Comparison of ENCODE assay signal across 9 cellular contexts in genomic region chr17:58710948-58711552, GRCh38. TPM values are rescaled to one million over a fixed set of nuclear protein-coding genes. Genes with fewer than 3 reads are reported as not detected.
DNase-seq lines count a peak whose midpoint lies in the region; ATAC-seq and TF ChIP-seq lines count a peak whose summit lies in the region.
"Had no signal": no experiment of that assay in that cellular context is flagged by ENCODE, and none has a peak within 500 bp of the region (broad histone marks: within the 10 kb centered on the region; RNA-seq: fewer than 3 reads in every experiment).

No MANE protein-coding gene starts in this region.

- H4K20me1 ChIP-seq in GM23338 (replicated peaks; ENCODE audit: insufficient read depth) = no peaks in the 10 kb centered on the region

- no peaks in the 10 kb centered on the region for H3K9me3 ChIP-seq in CD8-positive, alpha-beta memory T cell (ENCODE audit: low read length)

- H3K27ac ChIP-seq in CD8-positive, alpha-beta memory T cell (ENCODE audit: low read depth, low read length) = no peak overlapping the region
- no peak overlapping the region for H3K27ac ChIP-seq in GM23338 (ENCODE audit: low read depth)

- H3K9me2 ChIP-seq in GM23338 (ENCODE audit: insufficient read depth) = no peaks in the 10 kb centered on the region

- no peaks in the 10 kb centered on the region for H3K27me3 ChIP-seq in CD8-positive, alpha-beta memory T cell (ENCODE audit: insufficient read depth, low read length, poor library complexity, severe bottlenecking)
- no peaks in the 10 kb centered on the region for H3K27me3 ChIP-seq in GM23338 (ENCODE audit: insufficient read depth)

- no peaks in the 10 kb centered on the region for H3K4me1 ChIP-seq in CD8-positive, alpha-beta memory T cell (ENCODE audit: insufficient read depth, low read length)
- no peaks in the 10 kb centered on the region for H3K4me1 ChIP-seq in GM23338 (ENCODE audit: insufficient read depth)

- ATAC-seq in GM23338 (no peak; the same call in 2 of the 3 replicates), HG02970 (IDR thresholded peaks at IDR 0.05; ENCODE audit: low FRiP score, unreplicated experiment) (no peak), GM21381 (IDR thresholded peaks at IDR 0.05; ENCODE audit: unreplicated experiment) (no peak)
- ATAC-seq: T-helper 17 cell had no signal

- no peak overlapping the region for H2AFZ ChIP-seq in GM23338

- POLR2A ChIA-PET in CD8-positive, alpha-beta memory T cell (lab: Charles Lee) = no interaction called here

- no peaks in the 10 kb centered on the region for H3K36me3 ChIP-seq in CD8-positive, alpha-beta memory T cell (ENCODE audit: insufficient read depth, low read length)
- H3K36me3 ChIP-seq in GM23338 (ENCODE audit: insufficient read depth) = no peaks in the 10 kb centered on the region

- CTCF ChIA-PET in CD8-positive, alpha-beta memory T cell (lab: Charles Lee) = interaction anchor here (0.6 to 1.6 kb wide), 6 partner anchors 10 to 294 kb away, joined by 3 to 5 read pairs (median 3); no protein-coding TSS in a partner anchor

- no peaks in the 10 kb centered on the region for H3K79me2 ChIP-seq in GM23338 (replicated peaks; ENCODE audit: insufficient read depth)

- H3K27me3 Mint-ChIP-seq in CD8-positive, alpha-beta memory T cell = no peaks in the 10 kb centered on the region
- no peaks in the 10 kb centered on the region for H3K27me3 Mint-ChIP-seq in GM23338 (ENCODE audit: insufficient read depth, low read depth, poor library complexity)
- H3K27me3 Mint-ChIP-seq: T-helper 17 cell had no signal

- peaks cover 4 to 45% (median 6%) of the 10 kb centered on the region in 3 donors for H3K36me3 Mint-ChIP-seq in CD8-positive, alpha-beta memory T cell
- no peaks in the 10 kb centered on the region; the same call in 2 of the 3 replicates for H3K36me3 Mint-ChIP-seq in GM23338 (ENCODE audit: low read depth)

- no peak overlapping the region for H3K27ac Mint-ChIP-seq in CD8-positive, alpha-beta memory T cell
- H3K27ac Mint-ChIP-seq in GM23338 = no peak overlapping the region
- H3K27ac Mint-ChIP-seq: T-helper 17 cell had no signal

- no peak overlapping the region for H3K4me2 ChIP-seq in GM23338

- no peaks in the 10 kb centered on the region for H3K9me3 Mint-ChIP-seq in CD8-positive, alpha-beta memory T cell
- no peaks in the 10 kb centered on the region for H3K9me3 Mint-ChIP-seq in GM23338

- no peaks in the 10 kb centered on the region for H3F3A ChIP-seq in GM23338 (replicated peaks; ENCODE audit: low read depth)

- H3K4me3 Mint-ChIP-seq in CD8-positive, alpha-beta memory T cell = no peak overlapping the region
- H3K4me3 Mint-ChIP-seq in GM23338 = no peak overlapping the region
- H3K4me3 Mint-ChIP-seq: T-helper 17 cell had no signal

- DNase-seq in CD8-positive, alpha-beta memory T cell = peak in 4 of 5 donors; percentile 3 to 48 (median 20)
- DNase-seq in GM23338 (ENCODE audit: low spot score) = peak; percentile 90
- peak; percentile 48 for DNase-seq in NCI-H774 (lab: John Stamatoyannopoulos, UW)
- DNase-seq in amniotic epithelial cell (ENCODE audit: low read depth) = peak; percentile 58
- peak; percentile 17 for DNase-seq in iPS-NIHi7 (ENCODE audit: extremely low spot score)
- peak in 2 of 3 donors; percentile 27 to 50 for DNase-seq in stimulated activated CD4-positive, alpha-beta T cell treated with anti-CD3 and anti-CD28 coated beads, TNF-alpha, amount 100 ng/mL, for 48 hours (ENCODE audit: low read depth in 3 of 3)

- peak; percentile 63 to 98 for TF ChIP-seq CTCF in GM23338 (conservative IDR thresholded peaks at IDR 0.05; ENCODE audit: low read depth in 2 of 2)

- H3K4me1 Mint-ChIP-seq in CD8-positive, alpha-beta memory T cell = peaks cover 0 to 5% (median 0%) of the 10 kb centered on the region in 3 donors
- no peaks in the 10 kb centered on the region; the same call in 2 of the 3 replicates for H3K4me1 Mint-ChIP-seq in GM23338

- no peak overlapping the region for H3K4me3 ChIP-seq in CD8-positive, alpha-beta memory T cell (ENCODE audit: low read length)
- H3K4me3 ChIP-seq in GM23338 = no peak overlapping the region

TF ChIP-seq in GM23338, 12 proteins besides CTCF, POLR2A, EP300 and RAD21 (continues in another document):
- TF ChIP-seq ZNF462 (CRISPR knock-in tag; IDR thresholded peaks at IDR 0.05) (no peak), EZH2 (IDR thresholded peaks at IDR 0.05; ENCODE audit: low read depth, unreplicated experiment) (no peak), POLR2AphosphoS5 (IDR thresholded peaks at IDR 0.05; ENCODE audit: low read depth) (no peak), STAT1 (IDR thresholded peaks at IDR 0.05; ENCODE audit: unreplicated experiment) (no peak)

RNA-seq across cellular contexts. Expression of gene RAD51C, which starts 18.6 kb away (rescaled TPM):
- 10 to 100 TPM; 88.9 to 95.3 TPM for total RNA-seq in CD8-positive, alpha-beta memory T cell
- polyA plus RNA-seq in CD8-positive, alpha-beta memory T cell = 42.0 TPM
- total RNA-seq in GM23338 (2014; rRNA removed; shearing (Covaris generic)) = 9.3 and 19.6 TPM in 2 replicates
- polyA plus RNA-seq in GM23338 (2016; fragmentation: Nextera tagmentation; extraction: Ambion mirVana) = 25.5 and 33.6 TPM in 2 replicates

RNA-seq across cellular contexts. Expression of gene TEX14, which starts 19.2 kb away (rescaled TPM):
- total RNA-seq in CD8-positive, alpha-beta memory T cell = under 1 TPM; 0.11 to 0.20 TPM
- polyA plus RNA-seq in CD8-positive, alpha-beta memory T cell = not detected
- total RNA-seq in GM23338 (2014; rRNA removed; shearing (Covaris generic)) = 0.78 and 0.80 TPM in 2 replicates
- polyA plus RNA-seq in GM23338 (2016; fragmentation: Nextera tagmentation; extraction: Ambion mirVana) = 2.5 and 2.6 TPM in 2 replicates

RNA-seq across cellular contexts. Expression of gene PPM1E, which starts 44.6 kb away (rescaled TPM):
- not detected for total RNA-seq in CD8-positive, alpha-beta memory T cell
- 0.05 TPM for polyA plus RNA-seq in CD8-positive, alpha-beta memory T cell
- total RNA-seq in GM23338 (2014; rRNA removed; shearing (Covaris generic)) = 13.8 and 15.8 TPM in 2 replicates
- 1.9 and 2.1 TPM in 2 replicates for polyA plus RNA-seq in GM23338 (2016; fragmentation: Nextera tagmentation; extraction: Ambion mirVana)
- total RNA-seq: T-helper 17 cell had no signal

Comparison
In these comparisons a context has a peak if more than half of its experiments do, and no peak if none do; other contexts are left out.
1. DNase-seq: peak in every context shown above with its lines; median percentile 90 in GM23338; 58 in amniotic epithelial cell; 48 in NCI-H774; 38 in stimulated activated CD4-positive, alpha-beta T cell treated with anti-CD3 and anti-CD28 coated beads, TNF-alpha, amount 100 ng/mL, for 48 hours; 20 in CD8-positive, alpha-beta memory T cell; 17 in iPS-NIHi7.
2. RNA of gene PPM1E, which starts 44.6 kb away (total RNA-seq): 13.8 to 15.8 TPM in GM23338; not detected in CD8-positive, alpha-beta memory T cell; every median in the first group is over 10 times any median in the second.